Comparison of ENCODE assay signal across 1 cellular context in the genomic region with DNA sequence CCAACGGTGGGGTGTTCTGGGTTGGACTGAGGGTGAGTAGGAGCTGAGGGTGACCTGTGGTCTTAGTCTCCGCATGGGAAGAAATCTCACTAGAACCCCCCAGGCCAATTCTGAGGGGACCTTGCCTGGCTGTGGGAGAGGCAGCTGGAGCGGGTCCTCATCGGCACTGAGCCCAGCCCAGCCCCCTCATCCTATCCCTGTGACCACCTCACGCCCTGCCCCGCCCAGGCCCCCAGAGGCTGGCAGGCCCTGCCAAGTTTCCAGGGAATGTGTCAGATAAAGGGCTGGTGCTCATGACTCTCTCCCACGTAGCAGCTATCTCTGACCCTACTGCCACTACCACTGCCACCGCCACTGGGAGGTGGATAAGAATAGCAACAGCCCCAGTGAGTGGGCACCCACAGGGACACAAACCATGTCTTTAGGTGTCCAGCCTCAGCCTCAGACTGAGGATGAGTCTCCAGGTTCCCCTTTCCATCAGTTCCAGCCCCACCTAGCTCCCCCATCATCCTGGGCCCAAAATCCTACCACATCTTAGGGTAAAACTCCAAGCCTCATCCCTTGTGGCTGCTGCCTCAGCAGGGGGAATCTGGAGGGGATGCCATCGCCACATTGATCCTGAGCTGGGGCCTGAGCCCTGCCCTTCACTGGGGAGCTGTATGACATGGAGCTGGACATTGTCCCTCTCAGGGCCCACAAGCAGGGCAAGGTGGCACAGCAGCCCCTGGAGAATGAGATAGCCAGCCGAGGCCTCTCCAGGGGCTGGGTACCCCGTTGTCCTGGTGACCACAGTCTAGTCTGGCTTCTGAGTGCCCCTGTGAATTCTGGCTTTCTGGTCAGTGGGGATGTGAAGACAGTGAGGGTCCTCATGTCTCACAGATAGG.
A peak's percentile ranks its signal among the peaks of the same experiment; 100 is the strongest.
TF ChIP-seq lines count a peak whose summit lies in the region.

No MANE protein-coding gene starts in this region.

TF ChIP-seq in HEK293, 187 proteins besides CTCF, POLR2A, EP300 and RAD21:
- TF ChIP-seq, protein P1, sequence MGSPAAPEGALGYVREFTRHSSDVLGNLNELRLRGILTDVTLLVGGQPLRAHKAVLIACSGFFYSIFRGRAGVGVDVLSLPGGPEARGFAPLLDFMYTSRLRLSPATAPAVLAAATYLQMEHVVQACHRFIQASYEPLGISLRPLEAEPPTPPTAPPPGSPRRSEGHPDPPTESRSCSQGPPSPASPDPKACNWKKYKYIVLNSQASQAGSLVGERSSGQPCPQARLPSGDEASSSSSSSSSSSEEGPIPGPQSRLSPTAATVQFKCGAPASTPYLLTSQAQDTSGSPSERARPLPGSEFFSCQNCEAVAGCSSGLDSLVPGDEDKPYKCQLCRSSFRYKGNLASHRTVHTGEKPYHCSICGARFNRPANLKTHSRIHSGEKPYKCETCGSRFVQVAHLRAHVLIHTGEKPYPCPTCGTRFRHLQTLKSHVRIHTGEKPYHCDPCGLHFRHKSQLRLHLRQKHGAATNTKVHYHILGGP (tag by site-specific recombination; IDR thresholded peaks at IDR 0.05) = no peak
- 0 out of 2 replicates have a peak, but pooled peaks have one; percentile 33 for TF ChIP-seq ZFHX2 (tag by site-specific recombination; conservative IDR thresholded peaks at IDR 0.05)
- TF ChIP-seq KLF1 (tag by site-specific recombination; IDR thresholded peaks at IDR 0.05) = peak; percentile 77
- TF ChIP-seq, protein P2, sequence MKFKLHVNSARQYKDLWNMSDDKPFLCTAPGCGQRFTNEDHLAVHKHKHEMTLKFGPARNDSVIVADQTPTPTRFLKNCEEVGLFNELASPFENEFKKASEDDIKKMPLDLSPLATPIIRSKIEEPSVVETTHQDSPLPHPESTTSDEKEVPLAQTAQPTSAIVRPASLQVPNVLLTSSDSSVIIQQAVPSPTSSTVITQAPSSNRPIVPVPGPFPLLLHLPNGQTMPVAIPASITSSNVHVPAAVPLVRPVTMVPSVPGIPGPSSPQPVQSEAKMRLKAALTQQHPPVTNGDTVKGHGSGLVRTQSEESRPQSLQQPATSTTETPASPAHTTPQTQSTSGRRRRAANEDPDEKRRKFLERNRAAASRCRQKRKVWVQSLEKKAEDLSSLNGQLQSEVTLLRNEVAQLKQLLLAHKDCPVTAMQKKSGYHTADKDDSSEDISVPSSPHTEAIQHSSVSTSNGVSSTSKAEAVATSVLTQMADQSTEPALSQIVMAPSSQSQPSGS (tag by site-specific recombination; IDR thresholded peaks at IDR 0.05; ENCODE audit: low read depth) = no peak
- peak; percentile 44; the same call in 1 of the 2 replicates for TF ChIP-seq GLIS1 (tag by site-specific recombination; IDR thresholded peaks at IDR 0.05)
- peak; percentile 49 for TF ChIP-seq EGR2 (tag by site-specific recombination; IDR thresholded peaks at IDR 0.05; ENCODE audit: low read depth)
TF ChIP-seq in HEK293: peak in this region for 4.
